ENCODE assay signal across 16 cellular contexts in genomic region chr2:165745916-165746315, GRCh38. TPM values are rescaled to one million over a fixed set of nuclear protein-coding genes. Genes with fewer than 3 reads are reported as not detected.
DNase-seq lines count a peak whose midpoint lies in the region; TF ChIP-seq lines count a peak whose summit lies in the region.
"Had no signal": no experiment of that assay in that cellular context is flagged by ENCODE, and none has a peak within 500 bp of the region (broad histone marks: within the 10 kb centered on the region; RNA-seq: fewer than 3 reads in every experiment).

No MANE protein-coding gene starts in this region.

- no peak for TF ChIP-seq CTCF in PC-9 (conservative IDR thresholded peaks at IDR 0.05)

- POLR2A ChIA-PET in PC-9 (lab: Charles Lee; ENCODE audit: unreplicated experiment) = no interaction called here

- H2AFZ ChIP-seq in PC-9 = no peak overlapping the region
- H2AFZ ChIP-seq: neural progenitor cell had no signal

- no peaks in the 10 kb centered on the region for H3K27me3 ChIP-seq in PC-9 (ENCODE audit: insufficient read depth, low read depth)
- H3K27me3 ChIP-seq: adrenal gland, neural progenitor cell had no signal

- H3K36me3 ChIP-seq in PC-9 (ENCODE audit: low read depth) = peaks cover 6% of the 10 kb centered on the region; the same call in 1 of the 2 replicates
- H3K36me3 ChIP-seq: adrenal gland, neural progenitor cell had no signal

- no TSS peak for BruUV-seq in PC-9 (replicated peaks; lab: Mats Ljungman, UMichigan)

- CTCF ChIA-PET in PC-9 (lab: Charles Lee) = no interaction called here

- H3K9me3 ChIP-seq in PC-9 (ENCODE audit: insufficient read depth, low read depth) = no peaks in the 10 kb centered on the region
- H3K9me3 ChIP-seq: adrenal gland, Caco-2 had no signal

- peaks cover 8% of the 10 kb centered on the region; the same call in 1 of the 2 replicates for H3F3A ChIP-seq in PC-9 (ENCODE audit: insufficient read depth, low read depth)

- H3K27ac ChIP-seq in PC-9 = no peak overlapping the region
- H3K27ac ChIP-seq: adrenal gland, neural progenitor cell, skin epidermis had no signal

- no peaks in the 10 kb centered on the region for H4K20me1 ChIP-seq in PC-9 (ENCODE audit: insufficient read depth)

- H3K9me2 ChIP-seq in PC-9 (ENCODE audit: insufficient read depth) = no peaks in the 10 kb centered on the region

- DNase-seq in GM03348 (ENCODE audit: low spot score) = peak; percentile 7
- DNase-seq in PC-9 = peak; percentile 24 to 74
- DNase-seq in fibroblast of peridontal ligament (ENCODE audit: extremely low read depth) = peak; percentile 60
- DNase-seq in skeletal muscle cell (ENCODE audit: low read depth) = peak; percentile 36
- DNase-seq in cerebellar nuclear complex (lab: John Stamatoyannopoulos, UW) = no peak
- DNase-seq in SHP77 treated with DMSO at 0.1 percent for 48 hours (lab: John Stamatoyannopoulos, UW) = no peak
- DNase-seq in islet precursor cell = no peak
- DNase-seq: activated CD4-positive, CD25-positive, alpha-beta regulatory T cell treated with anti-CD3 and anti-CD28 coated beads, Interleukin-2, amount 50 U/mL, for 72 hours; activated T-cell treated with anti-CD3 and anti-CD28 coated beads for 4 hours; Caco-2; IMR-90; left ventricle myocardium superior; NCI-H2029 had no signal

- no peaks in the 10 kb centered on the region for H3K4me1 ChIP-seq in PC-9 (replicated peaks; ENCODE audit: insufficient read depth)
- H3K4me1 ChIP-seq: adrenal gland, Caco-2, neural progenitor cell had no signal

- H3K4me3 ChIP-seq in PC-9 = no peak overlapping the region
- H3K4me3 ChIP-seq in skeletal muscle cell (ENCODE audit: low read depth, low read length) = no peak overlapping the region
- H3K4me3 ChIP-seq: adrenal gland, neural progenitor cell, skin epidermis had no signal

- H3K4me2 ChIP-seq in PC-9 = no peak overlapping the region
- H3K4me2 ChIP-seq: neural progenitor cell had no signal

- no peaks in the 10 kb centered on the region for H3K79me2 ChIP-seq in PC-9 (ENCODE audit: low read depth)

- intact Hi-C loops in PC-9 (cut with micrococcal nuclease; ENCODE audit: unreplicated experiment) = no loop called here

RNA-seq across cellular contexts. Expression of gene GALNT3, which starts 48.1 kb away (rescaled TPM):
- total RNA-seq in PC-9 (2021) = 31.6 and 33.1 TPM in 2 replicates

Comparison
In these comparisons a context has a peak if more than half of its experiments do, and no peak if none do; other contexts are left out.
1. DNase-seq: peak in GM03348 (single experiment), PC-9 (2 of 2), fibroblast of peridontal ligament (single experiment) and skeletal muscle cell (single experiment); none in cerebellar nuclear complex (0 of 2), SHP77 treated with DMSO at 0.1 percent for 48 hours (single experiment) and islet precursor cell (single experiment).